Comparison of ENCODE assay signal across 25 cellular contexts in genomic region chr20:56720620-56721213, GRCh38.
DNase-seq lines count a peak whose midpoint lies in the region; ATAC-seq, FAIRE-seq and TF ChIP-seq lines count a peak whose summit lies in the region.
"Had no signal": no experiment of that assay in that cellular context is flagged by ENCODE, and none has a peak within 500 bp of the region (broad histone marks: within the 10 kb centered on the region; RNA-seq: fewer than 3 reads in every experiment).

No MANE protein-coding gene starts in this region.

- POLR2A ChIA-PET in HepG2 (lab: Yijun Ruan, JAX): no interaction called here

- H3K36me3 ChIP-seq in HepG2 (replicated peaks in 1 of 2; ENCODE audit: control insufficient read depth in 1 of 2, insufficient read depth in 2 of 2, low read length in 2 of 2) (no peaks in the 10 kb centered on the region), right lobe of liver (no peaks in the 10 kb centered on the region), bronchial epithelial cell (ENCODE audit: control insufficient read depth, insufficient read depth, low read length) (no peaks in the 10 kb centered on the region)
- H3K36me3 ChIP-seq: BE2C had no signal

- no peaks in the 10 kb centered on the region for H3K79me2 ChIP-seq in HepG2 (ENCODE audit: insufficient read depth, low read length)

- intact Hi-C loops in HepG2 (cut with micrococcal nuclease; ENCODE audit: unreplicated experiment) (no loop called here), right lobe of liver (cut with DNase I) (no loop called here)

- no peaks in the 10 kb centered on the region for H4K20me1 ChIP-seq in HepG2 (ENCODE audit: insufficient read depth, low read length)

- H3K27me3 ChIP-seq in HepG2 (ENCODE audit: control insufficient read depth in 1 of 2, insufficient read depth in 2 of 2, low read length in 2 of 2) (peaks cover 3 to 14% of the 10 kb centered on the region in 2 experiments; a peak in 2 of 5 replicates), right lobe of liver (no peaks in the 10 kb centered on the region), bronchial epithelial cell (ENCODE audit: control insufficient read depth, insufficient read depth, low read length) (peaks cover 2% of the 10 kb centered on the region)
- H3K27me3 ChIP-seq: BE2C had no signal

- H3K27ac Mint-ChIP-seq in stimulated activated naive B cell treated with anti-CD40 and anti-IgM and Interleukin-4, amounts not matched to agents 10 μg/mL and 1 μg/mL and 100 μg/mL, for 72 hours: no peak overlapping the region
- H3K27ac Mint-ChIP-seq: CD4-positive, CD25-positive, alpha-beta regulatory T cell; CD8-positive, alpha-beta T cell had no signal

- H3K4me1 Mint-ChIP-seq in stimulated activated naive B cell treated with anti-CD40 and anti-IgM and Interleukin-4, amounts not matched to agents 10 μg/mL and 1 μg/mL and 100 μg/mL, for 72 hours: peaks cover 9 to 25% of the 10 kb centered on the region in 2 donors

- in situ Hi-C loops in HepG2 (cut with HindIII; ENCODE audit: extremely low pct_ligation_motif_present, low pct_unique_long_range_greater_than_20kb): no loop called here

- BruUV-seq in HepG2 (replicated peaks; lab: Mats Ljungman, UMichigan): no TSS peak

- CTCF ChIA-PET in HepG2 (lab: Yijun Ruan, JAX; ENCODE audit: low intra/inter-chr PET ratio, low total read pairs): no interaction called here

- no peak overlapping the region for H3K27ac ChIP-seq in HepG2 (ENCODE audit: extremely low read length, insufficient read depth, low read length)
- H3K27ac ChIP-seq in right lobe of liver: no peak overlapping the region
- H3K27ac ChIP-seq: A549, C4-2B, GM23248 had no signal

- H3K36me3 Mint-ChIP-seq in stimulated activated naive B cell treated with anti-CD40 and anti-IgM and Interleukin-4, amounts not matched to agents 10 μg/mL and 1 μg/mL and 100 μg/mL, for 72 hours: peaks cover 0 to 1% of the 10 kb centered on the region in 2 donors
- H3K36me3 Mint-ChIP-seq: CD4-positive, CD25-positive, alpha-beta regulatory T cell; CD8-positive, alpha-beta T cell had no signal

- H3K27me3 Mint-ChIP-seq in stimulated activated naive B cell treated with anti-CD40 and anti-IgM and Interleukin-4, amounts not matched to agents 10 μg/mL and 1 μg/mL and 100 μg/mL, for 72 hours: peaks cover 1 to 3% of the 10 kb centered on the region in 2 donors
- H3K27me3 Mint-ChIP-seq: CD4-positive, CD25-positive, alpha-beta regulatory T cell had no signal

- ATAC-seq in HepG2 (no peak), right lobe of liver (no peak), GM21390 (IDR thresholded peaks at IDR 0.05; ENCODE audit: unreplicated experiment) (no peak)
- ATAC-seq in stimulated activated naive B cell treated with anti-CD40 and anti-IgM and Interleukin-4, amounts not matched to agents 10 μg/mL and 1 μg/mL and 100 μg/mL, for 72 hours (replicated peaks): no peak
- ATAC-seq: A549; CD8-positive, alpha-beta T cell had no signal

- TF ChIP-seq CTCF in HepG2 (CRISPR knock-in tag; IDR thresholded peaks at IDR 0.05) (no peak), right lobe of liver (IDR thresholded peaks at IDR 0.05) (no peak), bronchial epithelial cell (IDR thresholded peaks at IDR 0.05; ENCODE audit: insufficient read depth, low read length, severe bottlenecking) (no peak)

- FAIRE-seq in HepG2 (lab: Jason Lieb, UNC) (no peak), HTR-8/SVneo (lab: Jason Lieb, UNC) (peak; percentile 83), bronchial epithelial cell (lab: Jason Lieb, UNC) (peak; percentile 55)
- FAIRE-seq: A549, G401.6, GM12892, GM19239, H1 had no signal

- no peak for TF ChIP-seq RAD21 in HepG2 (CRISPR knock-in tag; IDR thresholded peaks at IDR 0.05)

- H3K9me3 ChIP-seq in HepG2 (ENCODE audit: low read length) (no peaks in the 10 kb centered on the region), right lobe of liver (no peaks in the 10 kb centered on the region)
- H3K9me3 ChIP-seq: A549, BE2C, Caco-2 had no signal

- no peak for DNase-seq in HepG2 (ENCODE audit: low spot score)
- no peak for DNase-seq in right lobe of liver
- no peak for DNase-seq in HTR-8/SVneo (ENCODE audit: insufficient read length, low spot score)
- no peak for DNase-seq in bronchial epithelial cell (ENCODE audit: low read depth)
- DNase-seq in stimulated activated naive B cell treated with anti-CD40 and anti-IgM and Interleukin-4, amounts not matched to agents 10 μg/mL and 1 μg/mL and 100 μg/mL, for 72 hours: no peak
- DNase-seq in inferior parietal cortex (ENCODE audit: extremely low spot score): no peak
- DNase-seq: 8988T; ACHN; AML-193; BE2C; Caco-2; CD4-positive, CD25-positive, alpha-beta regulatory T cell; CD8-positive, alpha-beta T cell; DMS153; DND-41; GM23248; H7; HCEC 1CT had no signal

- no peak overlapping the region for H2AFZ ChIP-seq in HepG2 (ENCODE audit: low read length)
- H2AFZ ChIP-seq: GM23248 had no signal

- H3K9ac ChIP-seq in HepG2 (ENCODE audit: insufficient read depth, low read depth, low read length): no peak overlapping the region
- H3K9ac ChIP-seq: GM23248 had no signal

- H3K4me1 ChIP-seq in HepG2 (ENCODE audit: insufficient read depth, low read length) (no peaks in the 10 kb centered on the region), right lobe of liver (no peaks in the 10 kb centered on the region)
- H3K4me1 ChIP-seq: A549, BE2C, Caco-2 had no signal

- TF ChIP-seq EP300 in HepG2 (IDR thresholded peaks at IDR 0.05; ENCODE audit: low read depth in 2 of 2, low read length in 2 of 2): no peak
- TF ChIP-seq EP300 in HepG2 (CRISPR knock-in tag; IDR thresholded peaks at IDR 0.05; ENCODE audit: borderline replicate concordance): no peak

- no peak overlapping the region for H3K4me2 ChIP-seq in HepG2 (ENCODE audit: low read depth, low read length)
- H3K4me2 ChIP-seq: A549 had no signal

- H3K4me3 ChIP-seq in HepG2 (replicated peaks in 1 of 3; ENCODE audit: insufficient read depth in 1 of 3, low read depth in 2 of 3, low read length in 3 of 3): no peak overlapping the region
- no peak overlapping the region for H3K4me3 ChIP-seq in right lobe of liver
- H3K4me3 ChIP-seq in bronchial epithelial cell (ENCODE audit: low read depth, low read length): no peak overlapping the region
- H3K4me3 ChIP-seq: A549, GM23248 had no signal

- H3K9me3 Mint-ChIP-seq in stimulated activated naive B cell treated with anti-CD40 and anti-IgM and Interleukin-4, amounts not matched to agents 10 μg/mL and 1 μg/mL and 100 μg/mL, for 72 hours: peaks cover 4 to 5% of the 10 kb centered on the region in 2 donors
- H3K9me3 Mint-ChIP-seq: CD8-positive, alpha-beta T cell had no signal

- TF ChIP-seq POLR2A in HepG2 (IDR thresholded peaks at IDR 0.05; ENCODE audit: insufficient read depth in 1 of 2, low read depth in 2 of 2, low read length in 2 of 2): no peak
- no peak for TF ChIP-seq POLR2A in right lobe of liver (IDR thresholded peaks at IDR 0.05)

- 36% methylated on average over 7 of the region's 7 CpGs for WGBS in HepG2 (ENCODE audit: low lambda C conversion rate)
- WGBS in right lobe of liver (ENCODE audit: insufficient coverage, low coverage, low lambda C conversion rate, missing lambda C conversion rate): 79% methylated on average over 7 of the region's 7 CpGs

- no peak overlapping the region for H3K4me3 Mint-ChIP-seq in stimulated activated naive B cell treated with anti-CD40 and anti-IgM and Interleukin-4, amounts not matched to agents 10 μg/mL and 1 μg/mL and 100 μg/mL, for 72 hours
- H3K4me3 Mint-ChIP-seq: CD4-positive, CD25-positive, alpha-beta regulatory T cell; CD8-positive, alpha-beta T cell had no signal

TF ChIP-seq in HepG2, 621 proteins besides CTCF, POLR2A, EP300 and RAD21:
- TF ChIP-seq MTA1 (CRISPR knock-in tag; IDR thresholded peaks at IDR 0.05; ENCODE audit: borderline replicate concordance): no peak
- TF ChIP-seq CEBPB (IDR thresholded peaks at IDR 0.05; ENCODE audit: borderline replicate concordance, low read depth, low read length): peak; percentile 32; the same call in 1 of the 2 replicates
TF ChIP-seq in HepG2: peak in this region for 1.
